Comparison of ENCODE assay signal across 9 cellular contexts in genomic region chr15:74950078-74951000, GRCh38. TPM values are rescaled to one million over a fixed set of nuclear protein-coding genes. Genes with fewer than 3 reads are reported as not detected.
A peak's percentile ranks its signal among the peaks of the same experiment; 100 is the strongest.
DNase-seq lines count a peak whose midpoint lies in the region; ATAC-seq, FAIRE-seq and TF ChIP-seq lines count a peak whose summit lies in the region.
"Had no signal": no experiment of that assay in that cellular context is flagged by ENCODE, and none has a peak within 500 bp of the region (broad histone marks: within the 10 kb centered on the region; RNA-seq: fewer than 3 reads in every experiment).

No MANE protein-coding gene starts in this region.

- no peak overlapping the region for H3K4me3 Mint-ChIP-seq in activated T-cell treated with anti-CD3 and anti-CD28 coated beads, Interleukin-2, amount 50 U/mL, for 72 hours
- H3K4me3 Mint-ChIP-seq: T-helper 1 cell treated with Interleukin-12 subunit alpha and Interleukin-12 subunit beta and Interleukin-4 antibody, amounts not matched to agents 30 μg/mL and 1 μg/mL, for 36 hours had no signal

- no peaks in the 10 kb centered on the region for H3K36me3 Mint-ChIP-seq in activated T-cell treated with anti-CD3 and anti-CD28 coated beads, Interleukin-2, amount 50 U/mL, for 72 hours (ENCODE audit: insufficient read depth in 2 of 2)

- peaks cover 17% of the 10 kb centered on the region for H3K4me1 Mint-ChIP-seq in activated T-cell treated with anti-CD3 and anti-CD28 coated beads, Interleukin-2, amount 50 U/mL, for 72 hours (ENCODE audit: low read depth)

- H3K27ac ChIP-seq in thoracic aorta: no peak overlapping the region

- no peaks in the 10 kb centered on the region for H3K9me3 ChIP-seq in thoracic aorta

- ATAC-seq in activated T-cell treated with anti-CD3 and anti-CD28 coated beads, Interleukin-2, amount 50 U/mL, for 72 hours (replicated peaks in 1 of 2): peak; percentile 82 to 84
- ATAC-seq in thoracic aorta (ENCODE audit: insufficient number of reproducible peaks, low FRiP score, low read depth) (peak; percentile 39), GM19351 (IDR thresholded peaks at IDR 0.05; ENCODE audit: unreplicated experiment) (no peak)

- H3K4me3 ChIP-seq in fibroblast of the aortic adventitia (ENCODE audit: low read depth, low read length) (no peak overlapping the region), thoracic aorta (no peak overlapping the region)

- H3K9me3 Mint-ChIP-seq in activated T-cell treated with anti-CD3 and anti-CD28 coated beads, Interleukin-2, amount 50 U/mL, for 72 hours: no peaks in the 10 kb centered on the region
- H3K9me3 Mint-ChIP-seq: T-helper 1 cell treated with Interleukin-12 subunit alpha and Interleukin-12 subunit beta and Interleukin-4 antibody, amounts not matched to agents 30 μg/mL and 1 μg/mL, for 36 hours had no signal

- TF ChIP-seq RAD21 in Ishikawa (IDR thresholded peaks at IDR 0.05; ENCODE audit: low read depth): peak; percentile 98

- no peak overlapping the region for H3K27ac Mint-ChIP-seq in activated T-cell treated with anti-CD3 and anti-CD28 coated beads, Interleukin-2, amount 50 U/mL, for 72 hours
- H3K27ac Mint-ChIP-seq: T-helper 1 cell treated with Interleukin-12 subunit alpha and Interleukin-12 subunit beta and Interleukin-4 antibody, amounts not matched to agents 30 μg/mL and 1 μg/mL, for 36 hours had no signal

- H3K36me3 ChIP-seq in thoracic aorta: no peaks in the 10 kb centered on the region

- peaks cover 0 to 18% of the 10 kb centered on the region in 2 donors for H3K4me1 ChIP-seq in thoracic aorta (ENCODE audit: control insufficient read depth in 1 of 2, low read depth in 2 of 2)

- no peaks in the 10 kb centered on the region for H3K27me3 ChIP-seq in thoracic aorta (replicated peaks; ENCODE audit: insufficient read depth)

- peak; percentile 100 for TF ChIP-seq CTCF in D721Med (IDR thresholded peaks at IDR 0.05; ENCODE audit: insufficient read depth, missing control alignments)
- peak; percentile 99 for TF ChIP-seq CTCF in fibroblast of the aortic adventitia (IDR thresholded peaks at IDR 0.05; ENCODE audit: insufficient read depth, low read length)
- TF ChIP-seq CTCF in thoracic aorta (IDR thresholded peaks at IDR 0.05): peak; percentile 98

- TF ChIP-seq EP300 in Ishikawa (IDR thresholded peaks at IDR 0.05; ENCODE audit: borderline replicate concordance): no peak

- DNase-seq in D721Med (ENCODE audit: insufficient read length, low spot score): peak; percentile 72
- DNase-seq in RKO (ENCODE audit: low spot score): peak; percentile 67
- peak; percentile 75 to 81 for DNase-seq in activated T-cell treated with anti-CD3 and anti-CD28 coated beads, Interleukin-2, amount 50 U/mL, for 72 hours
- peak; percentile 83 for DNase-seq in fibroblast of the aortic adventitia (ENCODE audit: low read depth)
- DNase-seq in occipital lobe (lab: John Stamatoyannopoulos, UW): peak; percentile 33
- peak; percentile 42 for DNase-seq in thoracic aorta (ENCODE audit: low spot score)

- H3K27me3 Mint-ChIP-seq in activated T-cell treated with anti-CD3 and anti-CD28 coated beads, Interleukin-2, amount 50 U/mL, for 72 hours (ENCODE audit: low read depth): no peaks in the 10 kb centered on the region

- no peak for FAIRE-seq in D721Med (lab: Jason Lieb, UNC)

TF ChIP-seq in Ishikawa, 13 proteins besides CTCF, POLR2A, EP300 and RAD21:
- TF ChIP-seq EGR1 (IDR thresholded peaks at IDR 0.05) (no peak), TEAD4 (IDR thresholded peaks at IDR 0.05) (no peak), CEBPB (IDR thresholded peaks at IDR 0.05) (peak; percentile 92), TAF1 (IDR thresholded peaks at IDR 0.05; ENCODE audit: low read depth) (no peak), ZBTB7A (IDR thresholded peaks at IDR 0.05; ENCODE audit: low read depth) (no peak)
- TF ChIP-seq, protein P1, sequence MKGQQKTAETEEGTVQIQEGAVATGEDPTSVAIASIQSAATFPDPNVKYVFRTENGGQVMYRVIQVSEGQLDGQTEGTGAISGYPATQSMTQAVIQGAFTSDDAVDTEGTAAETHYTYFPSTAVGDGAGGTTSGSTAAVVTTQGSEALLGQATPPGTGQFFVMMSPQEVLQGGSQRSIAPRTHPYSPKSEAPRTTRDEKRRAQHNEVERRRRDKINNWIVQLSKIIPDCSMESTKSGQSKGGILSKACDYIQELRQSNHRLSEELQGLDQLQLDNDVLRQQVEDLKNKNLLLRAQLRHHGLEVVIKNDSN (IDR thresholded peaks at IDR 0.05): no peak

RNA-seq across cellular contexts. Expression of gene RPP25, which starts 6.2 kb away (rescaled TPM):
- 1 to 10 TPM; 2.2 to 3.6 TPM for total RNA-seq in activated T-cell treated with anti-CD3 and anti-CD28 coated beads, Interleukin-2, amount 50 U/mL, for 72 hours
- total RNA-seq in fibroblast of the aortic adventitia (ENCODE audit: low replicate concordance) (4.1 and 8.8 TPM in 2 replicates), occipital lobe (6.4 TPM), thoracic aorta (10 to 100 TPM; 11.7 to 11.8 TPM)

RNA-seq across cellular contexts. Expression of gene COX5A, which starts 12.5 kb away (rescaled TPM):
- 100 to 1,000 TPM; 241 to 246 TPM for total RNA-seq in activated T-cell treated with anti-CD3 and anti-CD28 coated beads, Interleukin-2, amount 50 U/mL, for 72 hours
- 5.3 and 63.0 TPM in 2 replicates for total RNA-seq in fibroblast of the aortic adventitia (ENCODE audit: low replicate concordance)
- total RNA-seq in occipital lobe: 43.8 TPM
- 10 to 100 TPM; 45.2 to 66.3 TPM for total RNA-seq in thoracic aorta

RNA-seq across cellular contexts. Expression of gene FAM219B, which starts 43.7 kb away (rescaled TPM):
- 10 to 100 TPM; 88.3 to 90.1 TPM for total RNA-seq in activated T-cell treated with anti-CD3 and anti-CD28 coated beads, Interleukin-2, amount 50 U/mL, for 72 hours
- total RNA-seq in fibroblast of the aortic adventitia (ENCODE audit: low replicate concordance) (22.7 and 35.9 TPM in 2 replicates), occipital lobe (64.6 TPM), thoracic aorta (10 to 100 TPM; 61.1 to 85.6 TPM)

RNA-seq across cellular contexts. Expression of gene SCAMP5, which starts 45.0 kb away (rescaled TPM):
- total RNA-seq in activated T-cell treated with anti-CD3 and anti-CD28 coated beads, Interleukin-2, amount 50 U/mL, for 72 hours: 1 to 10 TPM in 1 of 2 donors, under 1 TPM in 1; 0.31 to 1.2 TPM
- total RNA-seq in fibroblast of the aortic adventitia (ENCODE audit: low replicate concordance) (1.1 and 2.2 TPM in 2 replicates), occipital lobe (51.3 TPM), thoracic aorta (1 to 10 TPM; 1.5 to 3.5 TPM)

Comparison
In these comparisons a context has a peak if more than half of its experiments do, and no peak if none do; other contexts are left out.
1. DNase-seq: peak in every context shown above with its lines; median percentile 83 in fibroblast of the aortic adventitia; 78 in activated T-cell treated with anti-CD3 and anti-CD28 coated beads, Interleukin-2, amount 50 U/mL, for 72 hours; 72 in D721Med; 67 in RKO; 42 in thoracic aorta; 33 in occipital lobe.